ENCODE assay signal across 1 cellular context in the genomic region with DNA sequence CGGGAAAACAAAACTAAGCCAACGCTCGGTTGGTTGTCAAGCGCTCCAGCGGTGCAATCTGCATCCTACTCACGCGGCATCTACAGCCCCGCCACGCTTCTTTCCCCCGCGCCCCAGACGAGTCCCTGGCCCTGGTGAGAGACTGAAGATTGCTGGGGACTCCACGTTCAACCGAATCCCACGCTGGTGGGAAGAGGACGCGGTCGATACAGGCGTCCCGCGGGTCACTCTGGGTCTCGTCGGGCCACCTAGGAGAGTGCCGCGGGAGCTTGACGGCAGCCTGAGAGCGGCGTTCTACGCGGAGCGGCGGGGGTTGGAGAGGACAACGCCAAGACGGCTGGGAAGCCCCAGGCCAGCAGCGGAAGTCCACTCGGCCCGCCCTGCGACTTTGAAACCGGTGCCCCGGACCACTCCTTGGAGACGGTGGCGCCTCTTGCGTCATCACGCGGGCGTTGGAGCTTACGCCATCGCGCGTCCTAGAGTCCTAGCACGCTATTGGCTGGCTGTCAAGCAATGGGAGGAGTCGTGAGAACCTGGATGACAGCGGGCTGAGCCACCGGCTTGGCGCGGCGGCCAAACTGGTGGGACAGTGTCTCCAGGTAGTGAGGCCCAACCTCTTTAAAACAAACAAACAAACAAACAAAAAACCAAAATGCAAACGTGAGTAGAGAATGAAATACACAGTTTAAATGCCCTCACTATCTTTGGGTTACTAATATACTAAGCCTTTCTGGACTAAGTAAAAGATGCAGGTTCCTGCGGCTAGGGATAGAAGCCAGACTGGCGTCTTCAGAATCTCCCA.
A peak's percentile ranks its signal among the peaks of the same experiment; 100 is the strongest.
TF ChIP-seq lines count a peak whose summit lies in the region.

TSS of gene SCLT1 (minus strand) at position 367 of the 802 bp plus-strand sequence. CDS start 436 bp downstream, outside the sequence.

TF ChIP-seq in H1, 55 proteins besides CTCF, POLR2A, EP300 and RAD21 (continued from another document):
- TF ChIP-seq USF2 (IDR thresholded peaks at IDR 0.05; ENCODE audit: low read length) (no peak), YY1 (IDR thresholded peaks at IDR 0.05; ENCODE audit: low read depth, low read length) (no peak), E2F6 (IDR thresholded peaks at IDR 0.05) (peak; percentile 92), SUZ12 (IDR thresholded peaks at IDR 0.05; ENCODE audit: low read length) (no peak), GABPA (IDR thresholded peaks at IDR 0.05; ENCODE audit: borderline replicate concordance, insufficient read depth, low read length) (no peak), RFX5 (IDR thresholded peaks at IDR 0.05; ENCODE audit: borderline replicate concordance, low read depth, low read length) (no peak), CBX8 (IDR thresholded peaks at IDR 0.05; ENCODE audit: borderline replicate concordance, low read depth, low read length) (no peak), EZH2 (IDR thresholded peaks at IDR 0.05; ENCODE audit: low read depth, low read length, severe bottlenecking) (no peak), CTBP2 (IDR thresholded peaks at IDR 0.05; ENCODE audit: borderline replicate concordance, insufficient read depth, insufficient read length, low read length) (no peak), CHD1 (IDR thresholded peaks at IDR 0.05; ENCODE audit: low read depth, low read length) (no peak), CREB1 (IDR thresholded peaks at IDR 0.05) (peak; percentile 97), TCF12 (IDR thresholded peaks at IDR 0.05; ENCODE audit: low read depth, low read length) (no peak), RXRA (IDR thresholded peaks at IDR 0.05; ENCODE audit: insufficient read depth, low read depth, low read length) (no peak), NRF1 (IDR thresholded peaks at IDR 0.05; ENCODE audit: low read depth, low read length) (no peak), HDAC2 (IDR thresholded peaks at IDR 0.05; ENCODE audit: borderline replicate concordance in 1 of 2, low read depth in 2 of 2, low read length in 2 of 2) (no peak; a peak in 1 of 4 replicates), TAF7 (optimal IDR thresholded peaks at IDR 0.05; ENCODE audit: borderline replicate concordance, low read depth, low read length) (peak; percentile 56), CBX5 (IDR thresholded peaks at IDR 0.05; ENCODE audit: low read depth, low read length) (no peak), BCL11A (IDR thresholded peaks at IDR 0.05; ENCODE audit: low read depth in 2 of 2, low read length in 2 of 2) (no peak), SIRT6 (IDR thresholded peaks at IDR 0.05; ENCODE audit: low read length) (no peak), POLR2AphosphoS5 (IDR thresholded peaks at IDR 0.05; ENCODE audit: low read depth, low read length) (peak; percentile 88), JUN (IDR thresholded peaks at IDR 0.05; ENCODE audit: low read depth, low read length) (0 out of 2 replicates have a peak, but pooled peaks have one; percentile 58), CHD2 (IDR thresholded peaks at IDR 0.05; ENCODE audit: low read length) (no peak), SP1 (IDR thresholded peaks at IDR 0.05; ENCODE audit: low read depth, low read length) (no peak), ZNF274 (IDR thresholded peaks at IDR 0.05; ENCODE audit: borderline replicate concordance, extremely low read depth, low read length) (no peak), SP4 (IDR thresholded peaks at IDR 0.05; ENCODE audit: low read length) (no peak), SP2 (IDR thresholded peaks at IDR 0.05; ENCODE audit: low read length) (no peak), KDM5A (IDR thresholded peaks at IDR 0.05; ENCODE audit: low read length) (no peak), BRCA1 (IDR thresholded peaks at IDR 0.05; ENCODE audit: low read depth, low read length) (no peak; the same call in 1 of the 2 replicates), SIN3A (conservative IDR thresholded peaks at IDR 0.05 in 1 of 2, IDR thresholded peaks at IDR 0.05 in 1 of 2; ENCODE audit: low read depth in 1 of 2, low read length in 2 of 2) (peak; percentile 90 to 94), SRF (IDR thresholded peaks at IDR 0.05; ENCODE audit: low read depth, low read length) (no peak), KDM1A (IDR thresholded peaks at IDR 0.05; ENCODE audit: borderline replicate concordance, low read length) (no peak), TEAD4 (IDR thresholded peaks at IDR 0.05; ENCODE audit: low read depth, low read length) (no peak), NANOG (IDR thresholded peaks at IDR 0.05; ENCODE audit: insufficient read depth, low read depth, low read length, poor library complexity, severe bottlenecking) (no peak), FOSL1 (IDR thresholded peaks at IDR 0.05; ENCODE audit: insufficient read depth, low read depth, low read length) (no peak), PHF8 (conservative IDR thresholded peaks at IDR 0.05; ENCODE audit: low read depth, low read length) (peak; percentile 70), BACH1 (IDR thresholded peaks at IDR 0.05; ENCODE audit: low read length) (no peak), TAF1 (IDR thresholded peaks at IDR 0.05; ENCODE audit: low read depth, low read length) (peak; percentile 86), SAP30 (IDR thresholded peaks at IDR 0.05; ENCODE audit: insufficient read depth, insufficient replicate concordance, low read length) (peak; percentile 37), RBBP5 (IDR thresholded peaks at IDR 0.05; ENCODE audit: borderline replicate concordance, low read depth, low read length) (peak; percentile 91; the same call in 1 of the 2 replicates), JUND (IDR thresholded peaks at IDR 0.05; ENCODE audit: low read length) (peak; percentile 90), KDM4A (IDR thresholded peaks at IDR 0.05; ENCODE audit: low read depth, low read length, severe bottlenecking) (peak; percentile 93), EGR1 (IDR thresholded peaks at IDR 0.05; ENCODE audit: borderline replicate concordance, low read depth, low read length) (no peak; the same call in 1 of the 2 replicates), ASH2L (IDR thresholded peaks at IDR 0.05; ENCODE audit: low read length) (peak; percentile 98), SIX5 (IDR thresholded peaks at IDR 0.05; ENCODE audit: low read depth, low read length) (no peak), HDAC6 (IDR thresholded peaks at IDR 0.05; ENCODE audit: low read depth, low read length) (no peak), RNF2 (IDR thresholded peaks at IDR 0.05; ENCODE audit: borderline replicate concordance, low read depth, low read length, missing control alignments, poor library complexity, severe bottlenecking) (no peak), MAX (IDR thresholded peaks at IDR 0.05) (peak; percentile 92), TBP (IDR thresholded peaks at IDR 0.05; ENCODE audit: low read depth, low read length) (peak; percentile 73; the same call in 1 of the 2 replicates), CEBPB (IDR thresholded peaks at IDR 0.05; ENCODE audit: low read depth, low read length) (peak; percentile 99)
- TF ChIP-seq, protein P1, sequence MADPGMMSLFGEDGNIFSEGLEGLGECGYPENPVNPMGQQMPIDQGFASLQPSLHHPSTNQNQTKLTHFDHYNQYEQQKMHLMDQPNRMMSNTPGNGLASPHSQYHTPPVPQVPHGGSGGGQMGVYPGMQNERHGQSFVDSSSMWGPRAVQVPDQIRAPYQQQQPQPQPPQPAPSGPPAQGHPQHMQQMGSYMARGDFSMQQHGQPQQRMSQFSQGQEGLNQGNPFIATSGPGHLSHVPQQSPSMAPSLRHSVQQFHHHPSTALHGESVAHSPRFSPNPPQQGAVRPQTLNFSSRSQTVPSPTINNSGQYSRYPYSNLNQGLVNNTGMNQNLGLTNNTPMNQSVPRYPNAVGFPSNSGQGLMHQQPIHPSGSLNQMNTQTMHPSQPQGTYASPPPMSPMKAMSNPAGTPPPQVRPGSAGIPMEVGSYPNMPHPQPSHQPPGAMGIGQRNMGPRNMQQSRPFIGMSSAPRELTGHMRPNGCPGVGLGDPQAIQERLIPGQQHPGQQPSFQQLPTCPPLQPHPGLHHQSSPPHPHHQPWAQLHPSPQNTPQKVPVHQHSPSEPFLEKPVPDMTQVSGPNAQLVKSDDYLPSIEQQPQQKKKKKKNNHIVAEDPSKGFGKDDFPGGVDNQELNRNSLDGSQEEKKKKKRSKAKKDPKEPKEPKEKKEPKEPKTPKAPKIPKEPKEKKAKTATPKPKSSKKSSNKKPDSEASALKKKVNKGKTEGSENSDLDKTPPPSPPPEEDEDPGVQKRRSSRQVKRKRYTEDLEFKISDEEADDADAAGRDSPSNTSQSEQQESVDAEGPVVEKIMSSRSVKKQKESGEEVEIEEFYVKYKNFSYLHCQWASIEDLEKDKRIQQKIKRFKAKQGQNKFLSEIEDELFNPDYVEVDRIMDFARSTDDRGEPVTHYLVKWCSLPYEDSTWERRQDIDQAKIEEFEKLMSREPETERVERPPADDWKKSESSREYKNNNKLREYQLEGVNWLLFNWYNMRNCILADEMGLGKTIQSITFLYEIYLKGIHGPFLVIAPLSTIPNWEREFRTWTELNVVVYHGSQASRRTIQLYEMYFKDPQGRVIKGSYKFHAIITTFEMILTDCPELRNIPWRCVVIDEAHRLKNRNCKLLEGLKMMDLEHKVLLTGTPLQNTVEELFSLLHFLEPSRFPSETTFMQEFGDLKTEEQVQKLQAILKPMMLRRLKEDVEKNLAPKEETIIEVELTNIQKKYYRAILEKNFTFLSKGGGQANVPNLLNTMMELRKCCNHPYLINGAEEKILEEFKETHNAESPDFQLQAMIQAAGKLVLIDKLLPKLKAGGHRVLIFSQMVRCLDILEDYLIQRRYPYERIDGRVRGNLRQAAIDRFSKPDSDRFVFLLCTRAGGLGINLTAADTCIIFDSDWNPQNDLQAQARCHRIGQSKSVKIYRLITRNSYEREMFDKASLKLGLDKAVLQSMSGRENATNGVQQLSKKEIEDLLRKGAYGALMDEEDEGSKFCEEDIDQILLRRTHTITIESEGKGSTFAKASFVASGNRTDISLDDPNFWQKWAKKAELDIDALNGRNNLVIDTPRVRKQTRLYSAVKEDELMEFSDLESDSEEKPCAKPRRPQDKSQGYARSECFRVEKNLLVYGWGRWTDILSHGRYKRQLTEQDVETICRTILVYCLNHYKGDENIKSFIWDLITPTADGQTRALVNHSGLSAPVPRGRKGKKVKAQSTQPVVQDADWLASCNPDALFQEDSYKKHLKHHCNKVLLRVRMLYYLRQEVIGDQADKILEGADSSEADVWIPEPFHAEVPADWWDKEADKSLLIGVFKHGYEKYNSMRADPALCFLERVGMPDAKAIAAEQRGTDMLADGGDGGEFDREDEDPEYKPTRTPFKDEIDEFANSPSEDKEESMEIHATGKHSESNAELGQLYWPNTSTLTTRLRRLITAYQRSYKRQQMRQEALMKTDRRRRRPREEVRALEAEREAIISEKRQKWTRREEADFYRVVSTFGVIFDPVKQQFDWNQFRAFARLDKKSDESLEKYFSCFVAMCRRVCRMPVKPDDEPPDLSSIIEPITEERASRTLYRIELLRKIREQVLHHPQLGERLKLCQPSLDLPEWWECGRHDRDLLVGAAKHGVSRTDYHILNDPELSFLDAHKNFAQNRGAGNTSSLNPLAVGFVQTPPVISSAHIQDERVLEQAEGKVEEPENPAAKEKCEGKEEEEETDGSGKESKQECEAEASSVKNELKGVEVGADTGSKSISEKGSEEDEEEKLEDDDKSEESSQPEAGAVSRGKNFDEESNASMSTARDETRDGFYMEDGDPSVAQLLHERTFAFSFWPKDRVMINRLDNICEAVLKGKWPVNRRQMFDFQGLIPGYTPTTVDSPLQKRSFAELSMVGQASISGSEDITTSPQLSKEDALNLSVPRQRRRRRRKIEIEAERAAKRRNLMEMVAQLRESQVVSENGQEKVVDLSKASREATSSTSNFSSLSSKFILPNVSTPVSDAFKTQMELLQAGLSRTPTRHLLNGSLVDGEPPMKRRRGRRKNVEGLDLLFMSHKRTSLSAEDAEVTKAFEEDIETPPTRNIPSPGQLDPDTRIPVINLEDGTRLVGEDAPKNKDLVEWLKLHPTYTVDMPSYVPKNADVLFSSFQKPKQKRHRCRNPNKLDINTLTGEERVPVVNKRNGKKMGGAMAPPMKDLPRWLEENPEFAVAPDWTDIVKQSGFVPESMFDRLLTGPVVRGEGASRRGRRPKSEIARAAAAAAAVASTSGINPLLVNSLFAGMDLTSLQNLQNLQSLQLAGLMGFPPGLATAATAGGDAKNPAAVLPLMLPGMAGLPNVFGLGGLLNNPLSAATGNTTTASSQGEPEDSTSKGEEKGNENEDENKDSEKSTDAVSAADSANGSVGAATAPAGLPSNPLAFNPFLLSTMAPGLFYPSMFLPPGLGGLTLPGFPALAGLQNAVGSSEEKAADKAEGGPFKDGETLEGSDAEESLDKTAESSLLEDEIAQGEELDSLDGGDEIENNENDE (IDR thresholded peaks at IDR 0.05; ENCODE audit: insufficient replicate concordance, low read length), result no peak
- TF ChIP-seq, protein P2, sequence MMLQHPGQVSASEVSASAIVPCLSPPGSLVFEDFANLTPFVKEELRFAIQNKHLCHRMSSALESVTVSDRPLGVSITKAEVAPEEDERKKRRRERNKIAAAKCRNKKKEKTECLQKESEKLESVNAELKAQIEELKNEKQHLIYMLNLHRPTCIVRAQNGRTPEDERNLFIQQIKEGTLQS (IDR thresholded peaks at IDR 0.05; ENCODE audit: insufficient read depth, low read depth, low read length), result peak; percentile 86
